ENCODE assay signal across 8 cellular contexts in genomic region chr14:22929104-22929847, GRCh38. TPM values are rescaled to one million over a fixed set of nuclear protein-coding genes. Genes with fewer than 3 reads are reported as not detected.
DNase-seq lines count a peak whose midpoint lies in the region; ATAC-seq and TF ChIP-seq lines count a peak whose summit lies in the region.

PRMT5 (minus strand) TSS chr14:22929376; CDS start chr14:22929361, 15 bp downstream.

- peak within 1 kb of the TSS; percentile 88 for H3K27ac ChIP-seq in C4-2B

- H3K27me3 Mint-ChIP-seq in activated CD4-positive, alpha-beta T cell treated with anti-CD3 and anti-CD28 coated beads, Interleukin-2, amount 10 ng/mL, durations not matched to agents 7 days and 5 days = no peaks in the 10 kb centered on the region

- peaks cover 20% of the 10 kb centered on the region for H3K36me3 Mint-ChIP-seq in activated CD4-positive, alpha-beta T cell treated with anti-CD3 and anti-CD28 coated beads, Interleukin-2, amount 10 ng/mL, durations not matched to agents 7 days and 5 days (ENCODE audit: low read depth)

- H3K9me3 Mint-ChIP-seq in activated CD4-positive, alpha-beta T cell treated with anti-CD3 and anti-CD28 coated beads, Interleukin-2, amount 10 ng/mL, durations not matched to agents 7 days and 5 days = no peaks in the 10 kb centered on the region

- peak; percentile 94 for ATAC-seq in GM19372 (IDR thresholded peaks at IDR 0.05; ENCODE audit: low read depth, unreplicated experiment)
- ATAC-seq in HG03521 (IDR thresholded peaks at IDR 0.05; ENCODE audit: unreplicated experiment) = peak; percentile 91
- ATAC-seq in left colon = peak; percentile 91

- no peak within 1 kb of the TSS for H3K27ac Mint-ChIP-seq in activated CD4-positive, alpha-beta T cell treated with anti-CD3 and anti-CD28 coated beads, Interleukin-2, amount 10 ng/mL, durations not matched to agents 7 days and 5 days

- POLR2A ChIA-PET in activated CD4-positive, alpha-beta T cell treated with anti-CD3 and anti-CD28 coated beads, Interleukin-2, amount 10 ng/mL, durations not matched to agents 7 days and 5 days (lab: Charles Lee) = interaction anchor here (0.5 to 1.0 kb wide), 3 partner anchors 27 to 77 kb away, joined by 3 read pairs; no protein-coding TSS in a partner anchor

- intact Hi-C loops in left colon (cut with DNase I, micrococcal nuclease) = no loop called here

- peaks cover 27% of the 10 kb centered on the region for H3K4me1 Mint-ChIP-seq in activated CD4-positive, alpha-beta T cell treated with anti-CD3 and anti-CD28 coated beads, Interleukin-2, amount 10 ng/mL, durations not matched to agents 7 days and 5 days

- CTCF ChIA-PET in activated CD4-positive, alpha-beta T cell treated with anti-CD3 and anti-CD28 coated beads, Interleukin-2, amount 10 ng/mL, durations not matched to agents 7 days and 5 days (lab: Charles Lee) = interaction anchor here (1.1 to 3.2 kb wide), 24 partner anchors 10 to 419 kb away, joined by 3 to 45 read pairs (median 7); partner anchors contain the start of genes AJUBA, CDH24, HAUS4 and RBM23

- DNase-seq in NCI-H69 (lab: John Stamatoyannopoulos, UW) (peak; percentile 99), cortex of kidney (lab: John Stamatoyannopoulos, UW) (peak; percentile 45), left colon (peak; percentile 97 to 100)
- DNase-seq in activated CD4-positive, alpha-beta T cell treated with anti-CD3 and anti-CD28 coated beads, Interleukin-2, amount 10 ng/mL, durations not matched to agents 7 days and 5 days = peak; percentile 99
- DNase-seq in stimulated activated CD4-positive, alpha-beta T cell treated with anti-CD3 and anti-CD28 coated beads, Interleukin-1b, Interleukin-23, amount 100 ng/mL, for 48 hours = peak; percentile 98

- H3K4me3 Mint-ChIP-seq in activated CD4-positive, alpha-beta T cell treated with anti-CD3 and anti-CD28 coated beads, Interleukin-2, amount 10 ng/mL, durations not matched to agents 7 days and 5 days = no peak within 1 kb of the TSS

- no peak for TF ChIP-seq CTCF in C4-2B (conservative IDR thresholded peaks at IDR 0.05)

RNA-seq across cellular contexts. Expression of gene PRMT5, which starts in this region (rescaled TPM):
- 10 to 100 TPM; 52.6 to 56.8 TPM for total RNA-seq in activated CD4-positive, alpha-beta T cell treated with anti-CD3 and anti-CD28 coated beads, Interleukin-2, amount 10 ng/mL, durations not matched to agents 7 days and 5 days
- total RNA-seq in left colon = 10 to 100 TPM; 40.5 to 63.9 TPM

Comparison
In these comparisons a context has a peak if more than half of its experiments do, and no peak if none do; other contexts are left out.
1. Peak in every context shown above with its lines: DNase-seq, ATAC-seq and H3K27ac ChIP-seq.
2. DNase-seq: peak in every context shown above with its lines; median percentile 99 in NCI-H69; 99 in activated CD4-positive, alpha-beta T cell treated with anti-CD3 and anti-CD28 coated beads, Interleukin-2, amount 10 ng/mL, durations not matched to agents 7 days and 5 days; 98 in left colon; 98 in stimulated activated CD4-positive, alpha-beta T cell treated with anti-CD3 and anti-CD28 coated beads, Interleukin-1b, Interleukin-23, amount 100 ng/mL, for 48 hours; 45 in cortex of kidney.